ENCODE assay signal across 9 cellular contexts in genomic region chr12:56256326-56256960, GRCh38. TPM values are rescaled to one million over a fixed set of nuclear protein-coding genes. Genes with fewer than 3 reads are reported as not detected.
DNase-seq lines count a peak whose midpoint lies in the region; ATAC-seq and TF ChIP-seq lines count a peak whose summit lies in the region.
"Had no signal": no experiment of that assay in that cellular context is flagged by ENCODE, and none has a peak within 500 bp of the region (broad histone marks: within the 10 kb centered on the region; RNA-seq: fewer than 3 reads in every experiment).

No MANE protein-coding gene starts in this region.

- H3K36me3 Mint-ChIP-seq in HFFc6 (ENCODE audit: low read depth) = peaks cover 50% of the 10 kb centered on the region
- H3K36me3 Mint-ChIP-seq in memory B cell = peaks cover 15% of the 10 kb centered on the region

- H3K4me3 ChIP-seq in astrocyte of the cerebellum (ENCODE audit: low read depth, low read length) = peak overlapping the region; percentile 87

- peaks cover 45% of the 10 kb centered on the region for H3K4me1 Mint-ChIP-seq in HFFc6 (ENCODE audit: low read depth)
- H3K4me1 Mint-ChIP-seq in memory B cell = peaks cover 11% of the 10 kb centered on the region

- ATAC-seq in memory B cell (ENCODE audit: low read depth) (no peak), HG02571 (IDR thresholded peaks at IDR 0.05; ENCODE audit: unreplicated experiment) (no peak)

- H3K4me3 Mint-ChIP-seq in HFFc6 (peak overlapping the region; percentile 96), memory B cell (peak overlapping the region; percentile 85)

- H3K9me3 Mint-ChIP-seq in HFFc6 = no peaks in the 10 kb centered on the region
- no peaks in the 10 kb centered on the region for H3K9me3 Mint-ChIP-seq in memory B cell

- DNase-seq in ACHN (peak; percentile 36), HFFc6 (peak; percentile 15), astrocyte of the cerebellum (ENCODE audit: low read depth) (no peak), memory B cell (ENCODE audit: low spot score in 2 of 2) (no peak), middle frontal gyrus (ENCODE audit: extremely low spot score, low spot score) (no peak), NCI-H146 (lab: John Stamatoyannopoulos, UW) (no peak), SW480 (ENCODE audit: low spot score) (no peak)
- DNase-seq: activated CD8-positive, alpha-beta memory T cell treated with anti-CD3 and anti-CD28 coated beads for 24 hours had no signal

- H3K27me3 Mint-ChIP-seq in HFFc6 (ENCODE audit: insufficient read depth) (no peaks in the 10 kb centered on the region), memory B cell (no peaks in the 10 kb centered on the region)

- TF ChIP-seq CTCF in HFFc6 (IDR thresholded peaks at IDR 0.05) (peak; percentile 49), astrocyte of the cerebellum (IDR thresholded peaks at IDR 0.05; ENCODE audit: low read depth, low read length, missing control alignments) (peak; percentile 20)

- in situ Hi-C loops in ACHN (cut with HindIII; ENCODE audit: low pct_ligation_motif_present, low pct_unique_long_range_greater_than_20kb, low sequenced_read_pairs) = no loop called here
- in situ Hi-C loops in astrocyte of the cerebellum (cut with HindIII; ENCODE audit: low sequenced_read_pairs) = no loop called here

- H3K27ac Mint-ChIP-seq in HFFc6 (peak overlapping the region; percentile 62), memory B cell (peak overlapping the region; percentile 83)

RNA-seq across cellular contexts. Expression of gene ANKRD52, which starts 1.7 kb away (rescaled TPM):
- 10 to 100 TPM; 57.9 to 87.8 (median 68.6) TPM for total RNA-seq in HFFc6 (2021; fragmentation: NEBNext Ultra II Directional; extraction: Animal tissue kit (Norgen Biotek cat#: 25700))

RNA-seq across cellular contexts. Expression of gene COQ10A, which starts 10.3 kb away (rescaled TPM):
- total RNA-seq in HFFc6 (2021; fragmentation: NEBNext Ultra II Directional; extraction: Animal tissue kit (Norgen Biotek cat#: 25700)) = 10 to 100 TPM in 1 of 6 experiments, 1 to 10 TPM in 5; 6.4 to 10.7 (median 8.2) TPM

RNA-seq across cellular contexts. Expression of gene SLC39A5, which starts 26.6 kb away (rescaled TPM):
- total RNA-seq in HFFc6 (2021; fragmentation: NEBNext Ultra II Directional; extraction: Animal tissue kit (Norgen Biotek cat#: 25700)) = under 1 TPM in 1 of 6 experiments, not detected in 5; 0.10 TPM

RNA-seq across cellular contexts. Expression of gene NABP2, which starts 32.3 kb away (rescaled TPM):
- 10 to 100 TPM; 46.8 to 53.6 (median 49.4) TPM for total RNA-seq in HFFc6 (2021; fragmentation: NEBNext Ultra II Directional; extraction: Animal tissue kit (Norgen Biotek cat#: 25700))

RNA-seq across cellular contexts. Expression of gene RNF41, which starts 34.7 kb away (rescaled TPM):
- total RNA-seq in HFFc6 (2021; fragmentation: NEBNext Ultra II Directional; extraction: Animal tissue kit (Norgen Biotek cat#: 25700)) = 100 to 1,000 TPM in 1 of 6 experiments, 10 to 100 TPM in 5; 65.9 to 103 (median 71.2) TPM

Comparison
In these comparisons a context has a peak if more than half of its experiments do, and no peak if none do; other contexts are left out.
1. DNase-seq: peak in ACHN (single experiment) and HFFc6 (single experiment); none in astrocyte of the cerebellum (single experiment), memory B cell (0 of 2), middle frontal gyrus (single experiment), NCI-H146 (single experiment) and SW480 (single experiment).